In genomic region chr6:1855890-1856289, GRCh38 we compare ENCODE assay signal across 1 cellular context.
TF ChIP-seq lines count a peak whose summit lies in the region.

No MANE protein-coding gene starts in this region.

TF ChIP-seq in SK-N-SH, 30 proteins besides CTCF, POLR2A, EP300 and RAD21 (continued from another document):
- no peak for TF ChIP-seq ZBTB33 (IDR thresholded peaks at IDR 0.05; ENCODE audit: borderline replicate concordance, low read depth)
- no peak for TF ChIP-seq USF2 (IDR thresholded peaks at IDR 0.05; ENCODE audit: borderline replicate concordance, low read depth, low read length)
- no peak for TF ChIP-seq REST (IDR thresholded peaks at IDR 0.05; ENCODE audit: low read depth, low read length)
- no peak for TF ChIP-seq GATA2 (CRISPR knock-in tag; IDR thresholded peaks at IDR 0.05)
